In genomic region chr21:16419188-16419874, GRCh38 we compare ENCODE assay signal across 8 cellular contexts.
A peak's percentile ranks its signal among the peaks of the same experiment; 100 is the strongest.
DNase-seq lines count a peak whose midpoint lies in the region; ATAC-seq, FAIRE-seq and TF ChIP-seq lines count a peak whose summit lies in the region.

No MANE protein-coding gene starts in this region.

- peaks cover 13% of the 10 kb centered on the region for H3K4me1 ChIP-seq in foreskin keratinocyte

- H3K27ac ChIP-seq in foreskin keratinocyte: no peak overlapping the region

- TF ChIP-seq CTCF in foreskin keratinocyte (conservative IDR thresholded peaks at IDR 0.05): no peak

- ATAC-seq in foreskin keratinocyte (peak; percentile 84), GM19452 (IDR thresholded peaks at IDR 0.05; ENCODE audit: unreplicated experiment) (no peak), GM21515 (IDR thresholded peaks at IDR 0.05; ENCODE audit: unreplicated experiment) (no peak), HG03159 (IDR thresholded peaks at IDR 0.05; ENCODE audit: unreplicated experiment) (no peak)

- FAIRE-seq in GM12892 (lab: Jason Lieb, UNC): no peak

- no peak for TF ChIP-seq POLR2A in GM12892 (IDR thresholded peaks at IDR 0.05; ENCODE audit: low read depth, low read length)

- H3K27me3 ChIP-seq in foreskin keratinocyte: no peaks in the 10 kb centered on the region

- intact Hi-C loops in posterior vena cava (cut with DNase I): no loop called here

- DNase-seq in DMS153 (lab: John Stamatoyannopoulos, UW): peak; percentile 74
- DNase-seq in OCI-M1 (lab: John Stamatoyannopoulos, UW): peak; percentile 92
- DNase-seq in foreskin keratinocyte: peak; percentile 41 to 66
- DNase-seq in posterior vena cava (ENCODE audit: low spot score): peak; percentile 80
- no peak for DNase-seq in GM12892 (ENCODE audit: insufficient read length)
